8 cellular contexts compared by ENCODE assay signal in genomic region chr16:28984619-28985135, GRCh38. TPM values are rescaled to one million over a fixed set of nuclear protein-coding genes. Genes with fewer than 3 reads are reported as not detected.
DNase-seq lines count a peak whose midpoint lies in the region; ATAC-seq, FAIRE-seq and TF ChIP-seq lines count a peak whose summit lies in the region.

Gene LAT, plus strand, starts transcription at chr16:28985052. Its CDS starts 366 bp downstream, at chr16:28985418.

- peak within 1 kb of the TSS; percentile 29 for H3K27ac ChIP-seq in vagina

- no peak for FAIRE-seq in frontal cortex (lab: Jason Lieb, UNC)

- H3K4me3 ChIP-seq in vagina, result peak within 1 kb of the TSS in 1 of 2 donors; percentile 24

- no peaks in the 10 kb centered on the region for H3K27me3 ChIP-seq in vagina

- peak within 1 kb of the TSS; percentile 96 for H3K4me3 Mint-ChIP-seq in activated T-cell treated with anti-CD3 and anti-CD28 coated beads, Interleukin-2, amount 50 U/mL, for 4 hours
- peak within 1 kb of the TSS; percentile 89 for H3K4me3 Mint-ChIP-seq in natural killer cell treated with Interleukin-12 subunit alpha and Interleukin-12 subunit beta and Interleukin-15 and Interleukin-18, amount 100 ng/mL, for 72 hours

- no peak for TF ChIP-seq CTCF in vagina (IDR thresholded peaks at IDR 0.05)

- no peaks in the 10 kb centered on the region for H3K4me1 ChIP-seq in vagina

- H3K4me1 Mint-ChIP-seq in activated T-cell treated with anti-CD3 and anti-CD28 coated beads, Interleukin-2, amount 50 U/mL, for 4 hours (ENCODE audit: low read depth), result peaks cover 41% of the 10 kb centered on the region
- peaks cover 40 to 45% of the 10 kb centered on the region in 2 donors for H3K4me1 Mint-ChIP-seq in natural killer cell treated with Interleukin-12 subunit alpha and Interleukin-12 subunit beta and Interleukin-15 and Interleukin-18, amount 100 ng/mL, for 72 hours (ENCODE audit: low read depth in 2 of 2)

- TF ChIP-seq POLR2A in vagina (IDR thresholded peaks at IDR 0.05), result no peak

- DNase-seq in ELR (ENCODE audit: low read depth), result peak; percentile 17
- DNase-seq in NOMO-1 treated with DMSO at 0.1 percent for 48 hours (lab: John Stamatoyannopoulos, UW; ENCODE audit: unreplicated experiment), result peak; percentile 76
- peak; percentile 75 for DNase-seq in activated T-cell treated with anti-CD3 and anti-CD28 coated beads, Interleukin-2, amount 50 U/mL, for 4 hours
- peak; percentile 77 for DNase-seq in natural killer cell treated with Interleukin-12 subunit alpha and Interleukin-12 subunit beta and Interleukin-15 and Interleukin-18, amount 100 ng/mL, for 72 hours (ENCODE audit: low spot score)
- no peak for DNase-seq in vagina (ENCODE audit: extremely low spot score in 2 of 2)
- DNase-seq in frontal cortex (ENCODE audit: low spot score in 2 of 2), result no peak
- no peak for DNase-seq in COLO829 (ENCODE audit: low spot score)

- H3K27me3 Mint-ChIP-seq in activated T-cell treated with anti-CD3 and anti-CD28 coated beads, Interleukin-2, amount 50 U/mL, for 4 hours (ENCODE audit: low read depth), result no peaks in the 10 kb centered on the region
- H3K27me3 Mint-ChIP-seq in natural killer cell treated with Interleukin-12 subunit alpha and Interleukin-12 subunit beta and Interleukin-15 and Interleukin-18, amount 100 ng/mL, for 72 hours, result no peaks in the 10 kb centered on the region

- peaks cover 7% of the 10 kb centered on the region for H3K9me3 Mint-ChIP-seq in activated T-cell treated with anti-CD3 and anti-CD28 coated beads, Interleukin-2, amount 50 U/mL, for 4 hours
- H3K9me3 Mint-ChIP-seq in natural killer cell treated with Interleukin-12 subunit alpha and Interleukin-12 subunit beta and Interleukin-15 and Interleukin-18, amount 100 ng/mL, for 72 hours, result no peaks in the 10 kb centered on the region

- H3K27ac Mint-ChIP-seq in natural killer cell treated with Interleukin-12 subunit alpha and Interleukin-12 subunit beta and Interleukin-15 and Interleukin-18, amount 100 ng/mL, for 72 hours, result peak within 1 kb of the TSS; percentile 86 to 91

- peaks cover 4% of the 10 kb centered on the region for H3K9me3 ChIP-seq in vagina

- peaks cover 48% of the 10 kb centered on the region for H3K36me3 Mint-ChIP-seq in activated T-cell treated with anti-CD3 and anti-CD28 coated beads, Interleukin-2, amount 50 U/mL, for 4 hours (ENCODE audit: insufficient read depth)
- H3K36me3 Mint-ChIP-seq in natural killer cell treated with Interleukin-12 subunit alpha and Interleukin-12 subunit beta and Interleukin-15 and Interleukin-18, amount 100 ng/mL, for 72 hours, result peaks cover 21% of the 10 kb centered on the region

- ATAC-seq in activated T-cell treated with anti-CD3 and anti-CD28 coated beads, Interleukin-2, amount 50 U/mL, for 4 hours, result peak; percentile 71
- peak; percentile 85 to 89 for ATAC-seq in natural killer cell treated with Interleukin-12 subunit alpha and Interleukin-12 subunit beta and Interleukin-15 and Interleukin-18, amount 100 ng/mL, for 72 hours
- ATAC-seq in GM21825 (IDR thresholded peaks at IDR 0.05; ENCODE audit: unreplicated experiment), result no peak

- H3K36me3 ChIP-seq in vagina, result peaks cover 0 to 66% of the 10 kb centered on the region in 2 donors

- intact Hi-C loops in vagina (cut with DNase I), result no loop called here

RNA-seq across cellular contexts. Expression of gene LAT, which starts in this region (rescaled TPM):
- total RNA-seq in activated T-cell treated with anti-CD3 and anti-CD28 coated beads, Interleukin-2, amount 50 U/mL, for 4 hours, result 100 to 1,000 TPM; 241 to 262 (median 259) TPM
- 100 to 1,000 TPM in 1 of 2 donors, 10 to 100 TPM in 1; 56.3 to 108 TPM for total RNA-seq in natural killer cell treated with Interleukin-12 subunit alpha and Interleukin-12 subunit beta and Interleukin-15 and Interleukin-18, amount 100 ng/mL, for 72 hours
- total RNA-seq in vagina, result 4.7 TPM
- 0.41 TPM for total RNA-seq in frontal cortex

Comparison
In these comparisons a context has a peak if more than half of its experiments do, and no peak if none do; other contexts are left out.
1. RNA of gene LAT (total RNA-seq): 241 to 262 TPM in activated T-cell treated with anti-CD3 and anti-CD28 coated beads, Interleukin-2, amount 50 U/mL, for 4 hours and 56.3 to 108 TPM in natural killer cell treated with Interleukin-12 subunit alpha and Interleukin-12 subunit beta and Interleukin-15 and Interleukin-18, amount 100 ng/mL, for 72 hours; 4.7 TPM in vagina (single experiment) and 0.41 TPM in frontal cortex (single experiment); every median in the first group is over 10 times any median in the second.
2. DNase-seq: peak in ELR (single experiment), NOMO-1 treated with DMSO at 0.1 percent for 48 hours (single experiment), activated T-cell treated with anti-CD3 and anti-CD28 coated beads, Interleukin-2, amount 50 U/mL, for 4 hours (single experiment) and natural killer cell treated with Interleukin-12 subunit alpha and Interleukin-12 subunit beta and Interleukin-15 and Interleukin-18, amount 100 ng/mL, for 72 hours (single experiment); none in vagina (0 of 2), frontal cortex (0 of 2) and COLO829 (single experiment).